36 cellular contexts compared by ENCODE assay signal in the genomic region with DNA sequence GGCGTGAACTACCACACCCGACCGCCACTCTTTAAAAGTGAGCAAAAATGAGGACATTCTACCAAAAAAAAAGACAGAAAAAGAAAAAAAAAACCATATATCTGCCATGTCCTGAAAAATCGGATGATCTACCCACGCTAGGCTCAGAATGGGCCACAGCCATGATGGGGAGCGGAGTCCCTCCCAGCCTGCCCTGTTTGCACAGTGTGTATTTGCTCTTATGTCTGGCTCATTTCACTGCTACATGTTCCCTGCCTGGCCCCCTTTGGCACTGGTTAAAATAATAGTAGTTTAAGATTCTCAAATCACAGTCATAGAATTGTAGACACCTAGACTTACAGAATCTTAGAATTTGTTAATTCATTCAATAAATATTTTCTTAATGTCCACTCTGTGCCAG.
"Had no signal": no experiment of that assay in that cellular context is flagged by ENCODE, and none has a peak within 500 bp of the region (broad histone marks: within the 10 kb centered on the region; RNA-seq: fewer than 3 reads in every experiment).

No MANE protein-coding gene starts in this region.

- ATAC-seq: activated CD4-positive, alpha-beta T cell treated with anti-CD3 and anti-CD28 coated beads for 36 hours; activated CD4-positive, CD25-positive, alpha-beta regulatory T cell treated with anti-CD3 and anti-CD28 coated beads, Interleukin-2, amount 50 U/mL, for 24 hours; activated CD8-positive, alpha-beta T cell treated with anti-CD3 and anti-CD28 coated beads, Interleukin-2, amount 10 ng/mL, durations not matched to agents 7 days and 5 days; activated naive CD8-positive, alpha-beta T cell treated with anti-CD3 and anti-CD28 coated beads, Interleukin-2, amount 50 U/mL, for 24 hours; Right ventricle myocardium inferior; WTC11 had no signal

- H3K36me3 Mint-ChIP-seq: activated naive CD8-positive, alpha-beta T cell; brain; IgD-negative memory B cell; WTC11 had no signal

- H3K9me3 ChIP-seq: MG63, SJCRH30 had no signal

- H3K4me3 Mint-ChIP-seq: activated CD4-positive, alpha-beta T cell treated with anti-CD3 and anti-CD28 coated beads for 36 hours; activated CD4-positive, alpha-beta T cell treated with anti-CD3 and anti-CD28 coated beads, Interleukin-2, amount 10 ng/mL, durations not matched to agents 7 days and 5 days; activated CD8-positive, alpha-beta T cell treated with anti-CD3 and anti-CD28 coated beads, Interleukin-2, amount 10 ng/mL, durations not matched to agents 7 days and 5 days; activated naive CD4-positive, alpha-beta T cell treated with anti-CD3 and anti-CD28 coated beads for 36 hours; activated naive CD8-positive, alpha-beta T cell; activated naive CD8-positive, alpha-beta T cell treated with anti-CD3 and anti-CD28 coated beads, Interleukin-2, amount 50 U/mL, for 24 hours; activated T-cell treated with anti-CD3 and anti-CD28 coated beads, Interleukin-2, amount 50 U/mL, for 24 hours; brain; IgD-negative memory B cell; T-helper 1 cell treated with Interleukin-12 subunit alpha and Interleukin-12 subunit beta and Interleukin-4 antibody, amounts not matched to agents 30 μg/mL and 1 μg/mL, for 36 hours; T-helper 2 cell treated with Interferon-gamma antibody and Interleukin-4, amounts not matched to agents 5 μg/mL and 100 μg/mL, for 36 hours; WTC11 had no signal

- H3K4me3 ChIP-seq: MG63, PC-9, SJCRH30, SK-N-MC had no signal

- H3K36me3 ChIP-seq: MG63, SJCRH30 had no signal

- H3K27me3 ChIP-seq: MG63 had no signal

- H3K4me1 ChIP-seq: SJCRH30 had no signal

- H2AFZ ChIP-seq: PC-9 had no signal

- H3K27ac ChIP-seq: PC-9, RWPE1, SJCRH30, SK-N-MC had no signal

- H3K9me3 Mint-ChIP-seq: activated CD4-positive, alpha-beta T cell treated with anti-CD3 and anti-CD28 coated beads, Interleukin-2, amount 10 ng/mL, durations not matched to agents 7 days and 5 days; activated naive CD4-positive, alpha-beta T cell treated with anti-CD3 and anti-CD28 coated beads for 36 hours; activated naive CD8-positive, alpha-beta T cell treated with anti-CD3 and anti-CD28 coated beads, Interleukin-2, amount 50 U/mL, for 24 hours; activated T-cell treated with anti-CD3 and anti-CD28 coated beads, Interleukin-2, amount 50 U/mL, for 24 hours; activated T-helper 2 cell treated with anti-CD3 and anti-CD28 coated beads, Interferon-gamma antibody, Interleukin-2, Interleukin-4, amounts not matched to agents 10 μg/mL and 5 μg/mL and 100 μg/mL, durations not matched to agents 14 hours and 24 hours and 36 hours; brain; IgD-negative memory B cell; T-helper 1 cell treated with Interleukin-12 subunit alpha and Interleukin-12 subunit beta and Interleukin-4 antibody, amounts not matched to agents 30 μg/mL and 1 μg/mL, for 36 hours; T-helper 2 cell treated with Interferon-gamma antibody and Interleukin-4, amounts not matched to agents 5 μg/mL and 100 μg/mL, for 36 hours had no signal

- H3K4me2 ChIP-seq: PC-9 had no signal

- DNase-seq: activated CD4-positive, alpha-beta T cell treated with anti-CD3 and anti-CD28 coated beads for 36 hours; activated CD4-positive, alpha-beta T cell treated with anti-CD3 and anti-CD28 coated beads, Interleukin-2, amount 10 ng/mL, durations not matched to agents 7 days and 5 days; activated CD4-positive, alpha-beta T cell treated with anti-CD3 and anti-CD28 coated beads, Interleukin-2, amount 50 U/mL, for 48 hours; activated CD8-positive, alpha-beta T cell treated with anti-CD3 and anti-CD28 coated beads, Interleukin-2, amount 10 ng/mL, durations not matched to agents 7 days and 5 days; activated gamma-delta T cell; activated naive CD4-positive, alpha-beta T cell treated with anti-CD3 and anti-CD28 coated beads for 36 hours; activated naive CD8-positive, alpha-beta T cell treated with anti-CD3 and anti-CD28 coated beads, Interleukin-2, amount 50 U/mL, for 24 hours; activated T-cell treated with anti-CD3 and anti-CD28 coated beads, Interleukin-2, amount 50 U/mL, for 24 hours; anterior cingulate cortex; caudate nucleus; Karpas-422; KBM-7; MG63; NCI-H1048; NCI-H1105 treated with DMSO at 0.1 percent for 48 hours; NCI-H1436; NCI-H1694; NCI-H1930; NCI-H2081 treated with DMSO at 0.1 percent for 48 hours; NCI-H226; NCI-H510A; NCI-H526; NCI-H774; PC-9; SJCRH30 had no signal

- H3K27ac Mint-ChIP-seq: activated CD4-positive, alpha-beta T cell treated with anti-CD3 and anti-CD28 coated beads for 36 hours; activated CD4-positive, alpha-beta T cell treated with anti-CD3 and anti-CD28 coated beads, Interleukin-2, amount 10 ng/mL, durations not matched to agents 7 days and 5 days; activated CD8-positive, alpha-beta T cell treated with anti-CD3 and anti-CD28 coated beads, Interleukin-2, amount 10 ng/mL, durations not matched to agents 7 days and 5 days; activated naive CD4-positive, alpha-beta T cell treated with anti-CD3 and anti-CD28 coated beads for 36 hours; activated naive CD8-positive, alpha-beta T cell; activated naive CD8-positive, alpha-beta T cell treated with anti-CD3 and anti-CD28 coated beads, Interleukin-2, amount 50 U/mL, for 24 hours; activated T-cell treated with anti-CD3 and anti-CD28 coated beads, Interleukin-2, amount 50 U/mL, for 24 hours; activated T-helper 2 cell treated with anti-CD3 and anti-CD28 coated beads, Interferon-gamma antibody, Interleukin-2, Interleukin-4, amounts not matched to agents 10 μg/mL and 5 μg/mL and 100 μg/mL, durations not matched to agents 14 hours and 24 hours and 36 hours; T-helper 1 cell treated with Interleukin-12 subunit alpha and Interleukin-12 subunit beta and Interleukin-4 antibody, amounts not matched to agents 30 μg/mL and 1 μg/mL, for 36 hours; T-helper 2 cell treated with Interferon-gamma antibody and Interleukin-4, amounts not matched to agents 5 μg/mL and 100 μg/mL, for 36 hours; WTC11 had no signal
